ENCODE assay signal across 1 cellular context in genomic region chr5:43268188-43268820, GRCh38.
TF ChIP-seq lines count a peak whose summit lies in the region.

No MANE protein-coding gene starts in this region.

TF ChIP-seq in K562, 482 proteins besides CTCF, POLR2A, EP300 and RAD21 (continued from another document):
- TF ChIP-seq, protein P1, sequence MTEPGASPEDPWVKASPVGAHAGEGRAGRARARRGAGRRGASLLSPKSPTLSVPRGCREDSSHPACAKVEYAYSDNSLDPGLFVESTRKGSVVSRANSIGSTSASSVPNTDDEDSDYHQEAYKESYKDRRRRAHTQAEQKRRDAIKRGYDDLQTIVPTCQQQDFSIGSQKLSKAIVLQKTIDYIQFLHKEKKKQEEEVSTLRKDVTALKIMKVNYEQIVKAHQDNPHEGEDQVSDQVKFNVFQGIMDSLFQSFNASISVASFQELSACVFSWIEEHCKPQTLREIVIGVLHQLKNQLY (CRISPR knock-in tag; conservative IDR thresholded peaks at IDR 0.05) = no peak
- TF ChIP-seq MCM5 (IDR thresholded peaks at IDR 0.05; ENCODE audit: low read depth) (no peak), ATF7 (IDR thresholded peaks at IDR 0.05) (0 out of 2 replicates have a peak, but pooled peaks have one; percentile 20), SOX6 (IDR thresholded peaks at IDR 0.05) (peak; percentile 82), LCOR (CRISPR knock-in tag; IDR thresholded peaks at IDR 0.05) (0 out of 2 replicates have a peak, but pooled peaks have one; percentile 31), CBFA2T3 (IDR thresholded peaks at IDR 0.05) (peak; percentile 85), SMARCE1 (IDR thresholded peaks at IDR 0.05) (peak; percentile 51), CBX3 (IDR thresholded peaks at IDR 0.05; ENCODE audit: borderline replicate concordance in 1 of 2, low read length in 2 of 2) (no peak), KDM1A (IDR thresholded peaks at IDR 0.05) (peak; percentile 82 to 87), MEIS2 (IDR thresholded peaks at IDR 0.05; ENCODE audit: partially characterized antibody) (peak; percentile 65), ELF4 (CRISPR knock-in tag; IDR thresholded peaks at IDR 0.05) (peak; percentile 5; the same call in 1 of the 2 replicates), NFE2 (IDR thresholded peaks at IDR 0.05; ENCODE audit: low read depth) (peak; percentile 86), CTBP1 (IDR thresholded peaks at IDR 0.05; ENCODE audit: borderline replicate concordance) (peak; percentile 34; the same call in 1 of the 2 replicates), NFIC (IDR thresholded peaks at IDR 0.05) (0 out of 2 replicates have a peak, but pooled peaks have one; percentile 26), FOXM1 (IDR thresholded peaks at IDR 0.05; ENCODE audit: low read depth) (0 out of 2 replicates have a peak, but pooled peaks have one; percentile 28), FOXM1 (CRISPR knock-in tag; IDR thresholded peaks at IDR 0.05; ENCODE audit: low read depth) (no peak), MAFG (tag; conservative IDR thresholded peaks at IDR 0.05) (peak; percentile 82), JUND (IDR thresholded peaks at IDR 0.05; ENCODE audit: borderline replicate concordance, low read depth, low read length) (no peak; the same call in 1 of the 2 replicates), JUND (tag; IDR thresholded peaks at IDR 0.05; ENCODE audit: borderline replicate concordance, low read depth, low read length) (peak; percentile 27; the same call in 1 of the 3 replicates), ZEB2 (IDR thresholded peaks at IDR 0.05) (0 out of 2 replicates have a peak, but pooled peaks have one; percentile 21), MAFF (IDR thresholded peaks at IDR 0.05; ENCODE audit: low read length) (peak; percentile 37; the same call in 1 of the 2 replicates), HDAC2 (IDR thresholded peaks at IDR 0.05) (peak; percentile 46; the same call in 1 of the 2 replicates), E2F5 (CRISPR knock-in tag; IDR thresholded peaks at IDR 0.05) (no peak), NCOR1 (IDR thresholded peaks at IDR 0.05) (peak; percentile 50; the same call in 1 of the 2 replicates), HDAC1 (IDR thresholded peaks at IDR 0.05) (0 out of 4 replicates have a peak, but pooled peaks of 1 of the 2 experiments have one; percentile 40), PPARD (CRISPR knock-in tag; IDR thresholded peaks at IDR 0.05) (no peak), YBX1 (IDR thresholded peaks at IDR 0.05) (no peak), E2F8 (IDR thresholded peaks at IDR 0.05; ENCODE audit: low read depth, partially characterized antibody) (no peak), TCF3 (CRISPR knock-in tag; IDR thresholded peaks at IDR 0.05) (peak; percentile 74), RUNX1 (IDR thresholded peaks at IDR 0.05; ENCODE audit: low read depth) (no peak), KAT2B (IDR thresholded peaks at IDR 0.05; ENCODE audit: low read depth, low read length) (no peak), MCM3 (IDR thresholded peaks at IDR 0.05) (no peak), FOSL1 (tag; conservative IDR thresholded peaks at IDR 0.05) (peak; percentile 69), ZNF316 (IDR thresholded peaks at IDR 0.05) (peak; percentile 57), SMARCA4 (IDR thresholded peaks at IDR 0.05) (peak; percentile 71), CCNT2 (IDR thresholded peaks at IDR 0.05; ENCODE audit: borderline replicate concordance, extremely low read depth, insufficient read length, low read depth, low read length) (peak; percentile 39), ZNF707 (CRISPR knock-in tag; conservative IDR thresholded peaks at IDR 0.05) (no peak), ATF3 (IDR thresholded peaks at IDR 0.05) (peak; percentile 20; the same call in 1 of the 2 replicates), ATF3 (CRISPR knock-in tag; conservative IDR thresholded peaks at IDR 0.05) (no peak), SMARCC2 (IDR thresholded peaks at IDR 0.05; ENCODE audit: low read depth) (0 out of 2 replicates have a peak, but pooled peaks have one; percentile 28), KLF16 (IDR thresholded peaks at IDR 0.05) (0 out of 2 replicates have a peak, but pooled peaks have one; percentile 29), TRIM24 (IDR thresholded peaks at IDR 0.05) (0 out of 4 replicates have a peak, but pooled peaks of 1 of the 2 experiments have one; percentile 21)
- TF ChIP-seq, protein P2, sequence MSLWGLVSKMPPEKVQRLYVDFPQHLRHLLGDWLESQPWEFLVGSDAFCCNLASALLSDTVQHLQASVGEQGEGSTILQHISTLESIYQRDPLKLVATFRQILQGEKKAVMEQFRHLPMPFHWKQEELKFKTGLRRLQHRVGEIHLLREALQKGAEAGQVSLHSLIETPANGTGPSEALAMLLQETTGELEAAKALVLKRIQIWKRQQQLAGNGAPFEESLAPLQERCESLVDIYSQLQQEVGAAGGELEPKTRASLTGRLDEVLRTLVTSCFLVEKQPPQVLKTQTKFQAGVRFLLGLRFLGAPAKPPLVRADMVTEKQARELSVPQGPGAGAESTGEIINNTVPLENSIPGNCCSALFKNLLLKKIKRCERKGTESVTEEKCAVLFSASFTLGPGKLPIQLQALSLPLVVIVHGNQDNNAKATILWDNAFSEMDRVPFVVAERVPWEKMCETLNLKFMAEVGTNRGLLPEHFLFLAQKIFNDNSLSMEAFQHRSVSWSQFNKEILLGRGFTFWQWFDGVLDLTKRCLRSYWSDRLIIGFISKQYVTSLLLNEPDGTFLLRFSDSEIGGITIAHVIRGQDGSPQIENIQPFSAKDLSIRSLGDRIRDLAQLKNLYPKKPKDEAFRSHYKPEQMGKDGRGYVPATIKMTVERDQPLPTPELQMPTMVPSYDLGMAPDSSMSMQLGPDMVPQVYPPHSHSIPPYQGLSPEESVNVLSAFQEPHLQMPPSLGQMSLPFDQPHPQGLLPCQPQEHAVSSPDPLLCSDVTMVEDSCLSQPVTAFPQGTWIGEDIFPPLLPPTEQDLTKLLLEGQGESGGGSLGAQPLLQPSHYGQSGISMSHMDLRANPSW (CRISPR knock-in tag; IDR thresholded peaks at IDR 0.05) = no peak
- TF ChIP-seq, protein P3, sequence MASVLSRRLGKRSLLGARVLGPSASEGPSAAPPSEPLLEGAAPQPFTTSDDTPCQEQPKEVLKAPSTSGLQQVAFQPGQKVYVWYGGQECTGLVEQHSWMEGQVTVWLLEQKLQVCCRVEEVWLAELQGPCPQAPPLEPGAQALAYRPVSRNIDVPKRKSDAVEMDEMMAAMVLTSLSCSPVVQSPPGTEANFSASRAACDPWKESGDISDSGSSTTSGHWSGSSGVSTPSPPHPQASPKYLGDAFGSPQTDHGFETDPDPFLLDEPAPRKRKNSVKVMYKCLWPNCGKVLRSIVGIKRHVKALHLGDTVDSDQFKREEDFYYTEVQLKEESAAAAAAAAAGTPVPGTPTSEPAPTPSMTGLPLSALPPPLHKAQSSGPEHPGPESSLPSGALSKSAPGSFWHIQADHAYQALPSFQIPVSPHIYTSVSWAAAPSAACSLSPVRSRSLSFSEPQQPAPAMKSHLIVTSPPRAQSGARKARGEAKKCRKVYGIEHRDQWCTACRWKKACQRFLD (CRISPR knock-in tag; IDR thresholded peaks at IDR 0.05) = no peak
- TF ChIP-seq, protein P4, sequence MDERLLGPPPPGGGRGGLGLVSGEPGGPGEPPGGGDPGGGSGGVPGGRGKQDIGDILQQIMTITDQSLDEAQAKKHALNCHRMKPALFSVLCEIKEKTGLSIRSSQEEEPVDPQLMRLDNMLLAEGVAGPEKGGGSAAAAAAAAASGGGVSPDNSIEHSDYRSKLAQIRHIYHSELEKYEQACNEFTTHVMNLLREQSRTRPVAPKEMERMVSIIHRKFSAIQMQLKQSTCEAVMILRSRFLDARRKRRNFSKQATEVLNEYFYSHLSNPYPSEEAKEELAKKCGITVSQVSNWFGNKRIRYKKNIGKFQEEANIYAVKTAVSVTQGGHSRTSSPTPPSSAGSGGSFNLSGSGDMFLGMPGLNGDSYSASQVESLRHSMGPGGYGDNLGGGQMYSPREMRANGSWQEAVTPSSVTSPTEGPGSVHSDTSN (CRISPR knock-in tag; IDR thresholded peaks at IDR 0.05; ENCODE audit: low read depth) = no peak
- TF ChIP-seq, protein P4 (tag; conservative IDR thresholded peaks at IDR 0.05; ENCODE audit: low read depth) = peak; percentile 71
- TF ChIP-seq, protein P5, sequence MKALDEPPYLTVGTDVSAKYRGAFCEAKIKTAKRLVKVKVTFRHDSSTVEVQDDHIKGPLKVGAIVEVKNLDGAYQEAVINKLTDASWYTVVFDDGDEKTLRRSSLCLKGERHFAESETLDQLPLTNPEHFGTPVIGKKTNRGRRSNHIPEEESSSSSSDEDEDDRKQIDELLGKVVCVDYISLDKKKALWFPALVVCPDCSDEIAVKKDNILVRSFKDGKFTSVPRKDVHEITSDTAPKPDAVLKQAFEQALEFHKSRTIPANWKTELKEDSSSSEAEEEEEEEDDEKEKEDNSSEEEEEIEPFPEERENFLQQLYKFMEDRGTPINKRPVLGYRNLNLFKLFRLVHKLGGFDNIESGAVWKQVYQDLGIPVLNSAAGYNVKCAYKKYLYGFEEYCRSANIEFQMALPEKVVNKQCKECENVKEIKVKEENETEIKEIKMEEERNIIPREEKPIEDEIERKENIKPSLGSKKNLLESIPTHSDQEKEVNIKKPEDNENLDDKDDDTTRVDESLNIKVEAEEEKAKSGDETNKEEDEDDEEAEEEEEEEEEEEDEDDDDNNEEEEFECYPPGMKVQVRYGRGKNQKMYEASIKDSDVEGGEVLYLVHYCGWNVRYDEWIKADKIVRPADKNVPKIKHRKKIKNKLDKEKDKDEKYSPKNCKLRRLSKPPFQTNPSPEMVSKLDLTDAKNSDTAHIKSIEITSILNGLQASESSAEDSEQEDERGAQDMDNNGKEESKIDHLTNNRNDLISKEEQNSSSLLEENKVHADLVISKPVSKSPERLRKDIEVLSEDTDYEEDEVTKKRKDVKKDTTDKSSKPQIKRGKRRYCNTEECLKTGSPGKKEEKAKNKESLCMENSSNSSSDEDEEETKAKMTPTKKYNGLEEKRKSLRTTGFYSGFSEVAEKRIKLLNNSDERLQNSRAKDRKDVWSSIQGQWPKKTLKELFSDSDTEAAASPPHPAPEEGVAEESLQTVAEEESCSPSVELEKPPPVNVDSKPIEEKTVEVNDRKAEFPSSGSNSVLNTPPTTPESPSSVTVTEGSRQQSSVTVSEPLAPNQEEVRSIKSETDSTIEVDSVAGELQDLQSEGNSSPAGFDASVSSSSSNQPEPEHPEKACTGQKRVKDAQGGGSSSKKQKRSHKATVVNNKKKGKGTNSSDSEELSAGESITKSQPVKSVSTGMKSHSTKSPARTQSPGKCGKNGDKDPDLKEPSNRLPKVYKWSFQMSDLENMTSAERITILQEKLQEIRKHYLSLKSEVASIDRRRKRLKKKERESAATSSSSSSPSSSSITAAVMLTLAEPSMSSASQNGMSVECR (CRISPR knock-in tag; IDR thresholded peaks at IDR 0.05) = no peak
TF ChIP-seq in K562: peak in this region for 39.
